In genomic region chr5:16891043-16891442, GRCh38 we compare ENCODE assay signal across 2 cellular contexts.
TF ChIP-seq lines count a peak whose summit lies in the region.

No MANE protein-coding gene starts in this region.

TF ChIP-seq in SK-N-SH, 30 proteins besides CTCF, POLR2A, EP300 and RAD21 (continued from another document):
- TF ChIP-seq REST (IDR thresholded peaks at IDR 0.05; ENCODE audit: low read depth, low read length) (no peak), PBX3 (IDR thresholded peaks at IDR 0.05) (no peak), YY1 (IDR thresholded peaks at IDR 0.05; ENCODE audit: low read depth) (no peak), NFIC (IDR thresholded peaks at IDR 0.05; ENCODE audit: borderline replicate concordance) (no peak), ZBTB33 (IDR thresholded peaks at IDR 0.05; ENCODE audit: borderline replicate concordance, low read depth) (no peak), EZH2phosphoT487 (IDR thresholded peaks at IDR 0.05; ENCODE audit: borderline replicate concordance, low read depth) (no peak), ELF1 (IDR thresholded peaks at IDR 0.05) (no peak), SIN3A (IDR thresholded peaks at IDR 0.05; ENCODE audit: borderline replicate concordance, low read depth, low read length) (no peak), CHD2 (IDR thresholded peaks at IDR 0.05; ENCODE audit: low read length, partially characterized antibody) (no peak), FOXM1 (IDR thresholded peaks at IDR 0.05; ENCODE audit: low read depth) (no peak), RXRA (IDR thresholded peaks at IDR 0.05; ENCODE audit: borderline replicate concordance, low read depth) (no peak), GABPA (IDR thresholded peaks at IDR 0.05; ENCODE audit: low read depth) (no peak), FOSL2 (IDR thresholded peaks at IDR 0.05; ENCODE audit: borderline replicate concordance, low read depth) (no peak)
- TF ChIP-seq, protein P1, sequence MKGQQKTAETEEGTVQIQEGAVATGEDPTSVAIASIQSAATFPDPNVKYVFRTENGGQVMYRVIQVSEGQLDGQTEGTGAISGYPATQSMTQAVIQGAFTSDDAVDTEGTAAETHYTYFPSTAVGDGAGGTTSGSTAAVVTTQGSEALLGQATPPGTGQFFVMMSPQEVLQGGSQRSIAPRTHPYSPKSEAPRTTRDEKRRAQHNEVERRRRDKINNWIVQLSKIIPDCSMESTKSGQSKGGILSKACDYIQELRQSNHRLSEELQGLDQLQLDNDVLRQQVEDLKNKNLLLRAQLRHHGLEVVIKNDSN (IDR thresholded peaks at IDR 0.05; ENCODE audit: borderline replicate concordance, low read depth): no peak
- TF ChIP-seq, protein P2, sequence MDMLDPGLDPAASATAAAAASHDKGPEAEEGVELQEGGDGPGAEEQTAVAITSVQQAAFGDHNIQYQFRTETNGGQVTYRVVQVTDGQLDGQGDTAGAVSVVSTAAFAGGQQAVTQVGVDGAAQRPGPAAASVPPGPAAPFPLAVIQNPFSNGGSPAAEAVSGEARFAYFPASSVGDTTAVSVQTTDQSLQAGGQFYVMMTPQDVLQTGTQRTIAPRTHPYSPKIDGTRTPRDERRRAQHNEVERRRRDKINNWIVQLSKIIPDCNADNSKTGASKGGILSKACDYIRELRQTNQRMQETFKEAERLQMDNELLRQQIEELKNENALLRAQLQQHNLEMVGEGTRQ (IDR thresholded peaks at IDR 0.05; ENCODE audit: borderline replicate concordance, low read depth, low read length): no peak

TF ChIP-seq in SK-N-SH treated with all-trans-retinoic acid at 6 μM for 48 hours, 23 proteins besides CTCF, POLR2A, EP300 and RAD21 (continued from another document):
- TF ChIP-seq SNAI2 (CRISPR knock-in tag; IDR thresholded peaks at IDR 0.05) (no peak), OSR1 (CRISPR knock-in tag; IDR thresholded peaks at IDR 0.05) (no peak), ZNF70 (CRISPR knock-in tag; IDR thresholded peaks at IDR 0.05) (no peak), RARB (CRISPR knock-in tag; IDR thresholded peaks at IDR 0.05) (no peak), TCF4 (CRISPR knock-in tag; IDR thresholded peaks at IDR 0.05; ENCODE audit: borderline replicate concordance) (no peak), BACH2 (CRISPR knock-in tag; IDR thresholded peaks at IDR 0.05; ENCODE audit: borderline replicate concordance) (no peak), PATZ1 (CRISPR knock-in tag; IDR thresholded peaks at IDR 0.05; ENCODE audit: borderline replicate concordance) (no peak), ZFP3 (CRISPR knock-in tag; IDR thresholded peaks at IDR 0.05) (no peak), ZNF8 (CRISPR knock-in tag; IDR thresholded peaks at IDR 0.05) (no peak), ZFP30 (CRISPR knock-in tag; IDR thresholded peaks at IDR 0.05) (no peak), ESRRG (CRISPR knock-in tag; IDR thresholded peaks at IDR 0.05) (no peak)
- TF ChIP-seq, protein P3, sequence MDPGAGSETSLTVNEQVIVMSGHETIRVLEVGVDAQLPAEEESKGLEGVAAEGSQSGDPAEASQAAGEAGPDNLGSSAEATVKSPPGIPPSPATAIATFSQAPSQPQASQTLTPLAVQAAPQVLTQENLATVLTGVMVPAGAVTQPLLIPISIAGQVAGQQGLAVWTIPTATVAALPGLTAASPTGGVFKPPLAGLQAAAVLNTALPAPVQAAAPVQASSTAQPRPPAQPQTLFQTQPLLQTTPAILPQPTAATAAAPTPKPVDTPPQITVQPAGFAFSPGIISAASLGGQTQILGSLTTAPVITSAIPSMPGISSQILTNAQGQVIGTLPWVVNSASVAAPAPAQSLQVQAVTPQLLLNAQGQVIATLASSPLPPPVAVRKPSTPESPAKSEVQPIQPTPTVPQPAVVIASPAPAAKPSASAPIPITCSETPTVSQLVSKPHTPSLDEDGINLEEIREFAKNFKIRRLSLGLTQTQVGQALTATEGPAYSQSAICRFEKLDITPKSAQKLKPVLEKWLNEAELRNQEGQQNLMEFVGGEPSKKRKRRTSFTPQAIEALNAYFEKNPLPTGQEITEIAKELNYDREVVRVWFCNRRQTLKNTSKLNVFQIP (CRISPR knock-in tag; IDR thresholded peaks at IDR 0.05; ENCODE audit: borderline replicate concordance, low read depth): no peak
- TF ChIP-seq, protein P4, sequence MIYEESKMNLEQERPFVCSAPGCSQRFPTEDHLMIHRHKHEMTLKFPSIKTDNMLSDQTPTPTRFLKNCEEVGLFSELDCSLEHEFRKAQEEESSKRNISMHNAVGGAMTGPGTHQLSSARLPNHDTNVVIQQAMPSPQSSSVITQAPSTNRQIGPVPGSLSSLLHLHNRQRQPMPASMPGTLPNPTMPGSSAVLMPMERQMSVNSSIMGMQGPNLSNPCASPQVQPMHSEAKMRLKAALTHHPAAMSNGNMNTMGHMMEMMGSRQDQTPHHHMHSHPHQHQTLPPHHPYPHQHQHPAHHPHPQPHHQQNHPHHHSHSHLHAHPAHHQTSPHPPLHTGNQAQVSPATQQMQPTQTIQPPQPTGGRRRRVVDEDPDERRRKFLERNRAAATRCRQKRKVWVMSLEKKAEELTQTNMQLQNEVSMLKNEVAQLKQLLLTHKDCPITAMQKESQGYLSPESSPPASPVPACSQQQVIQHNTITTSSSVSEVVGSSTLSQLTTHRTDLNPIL (CRISPR knock-in tag; IDR thresholded peaks at IDR 0.05; ENCODE audit: low read depth): no peak
- TF ChIP-seq, protein P5, sequence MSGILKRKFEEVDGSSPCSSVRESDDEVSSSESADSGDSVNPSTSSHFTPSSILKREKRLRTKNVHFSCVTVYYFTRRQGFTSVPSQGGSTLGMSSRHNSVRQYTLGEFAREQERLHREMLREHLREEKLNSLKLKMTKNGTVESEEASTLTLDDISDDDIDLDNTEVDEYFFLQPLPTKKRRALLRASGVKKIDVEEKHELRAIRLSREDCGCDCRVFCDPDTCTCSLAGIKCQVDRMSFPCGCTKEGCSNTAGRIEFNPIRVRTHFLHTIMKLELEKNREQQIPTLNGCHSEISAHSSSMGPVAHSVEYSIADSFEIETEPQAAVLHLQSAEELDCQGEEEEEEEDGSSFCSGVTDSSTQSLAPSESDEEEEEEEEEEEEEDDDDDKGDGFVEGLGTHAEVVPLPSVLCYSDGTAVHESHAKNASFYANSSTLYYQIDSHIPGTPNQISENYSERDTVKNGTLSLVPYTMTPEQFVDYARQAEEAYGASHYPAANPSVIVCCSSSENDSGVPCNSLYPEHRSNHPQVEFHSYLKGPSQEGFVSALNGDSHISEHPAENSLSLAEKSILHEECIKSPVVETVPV (CRISPR knock-in tag; IDR thresholded peaks at IDR 0.05): no peak
